ENCODE assay signal across 8 cellular contexts in the genomic region with DNA sequence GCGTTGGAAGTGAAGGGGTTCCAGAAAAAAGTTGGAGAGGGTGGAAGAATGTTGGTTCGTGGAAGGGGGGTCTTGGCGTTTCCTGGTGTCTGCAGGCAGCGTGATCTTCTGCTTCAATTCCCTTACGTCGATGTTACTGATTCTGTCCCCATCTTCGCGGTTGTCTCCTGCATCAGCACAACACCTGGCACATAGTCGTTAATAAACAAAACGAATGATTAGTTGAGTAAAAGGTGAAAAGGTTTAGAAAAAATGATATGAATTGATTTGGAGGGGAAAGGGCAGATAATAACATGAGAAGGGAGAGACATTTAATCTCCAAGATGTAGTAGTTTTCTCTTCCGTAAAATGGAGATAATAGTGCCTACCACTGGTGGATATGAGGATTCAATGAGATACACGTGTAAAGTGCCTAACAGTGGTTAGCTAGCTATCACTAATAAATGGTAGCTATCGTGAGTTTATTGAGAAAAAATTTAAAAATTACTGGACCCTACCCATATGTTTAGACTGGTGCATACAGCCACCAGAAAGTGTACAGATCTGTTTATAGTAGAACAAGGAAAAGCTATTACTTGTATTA. TPM values are rescaled to one million over a fixed set of nuclear protein-coding genes. Genes with fewer than 3 reads are reported as not detected.
DNase-seq lines count a peak whose midpoint lies in the region; ATAC-seq and TF ChIP-seq lines count a peak whose summit lies in the region.

No MANE protein-coding gene starts in this region.

- 93% methylated on average over 1 of the region's 13 CpGs for WGBS in iPS DF 6.9 (ENCODE audit: insufficient coverage, insufficient read length)

- no peaks in the 10 kb centered on the region for H3K27me3 Mint-ChIP-seq in activated T-helper 2 cell treated with anti-CD3 and anti-CD28 coated beads, Interferon-gamma antibody, Interleukin-2, Interleukin-4, amounts not matched to agents 10 μg/mL and 5 μg/mL and 100 μg/mL, durations not matched to agents 14 hours and 24 hours and 36 hours (ENCODE audit: low read depth)

- H3K27ac Mint-ChIP-seq in activated T-helper 2 cell treated with anti-CD3 and anti-CD28 coated beads, Interferon-gamma antibody, Interleukin-2, Interleukin-4, amounts not matched to agents 10 μg/mL and 5 μg/mL and 100 μg/mL, durations not matched to agents 14 hours and 24 hours and 36 hours = no peak overlapping the region
- H3K27ac Mint-ChIP-seq in stimulated activated effector memory CD8-positive, alpha-beta T cell treated with anti-CD3 and anti-CD28 coated beads, Interleukin-12 subunit alpha, Interleukin-12 subunit beta, amount 100 ng/mL, for 72 hours = no peak overlapping the region

- H3K9me3 ChIP-seq in iPS DF 6.9 (ENCODE audit: control insufficient read depth, insufficient read depth, low read length) = no peaks in the 10 kb centered on the region

- peak overlapping the region; percentile 98 for H3K4me3 ChIP-seq in iPS DF 6.9 (ENCODE audit: low read length)

- no peak overlapping the region for H3K4me3 Mint-ChIP-seq in activated T-helper 2 cell treated with anti-CD3 and anti-CD28 coated beads, Interferon-gamma antibody, Interleukin-2, Interleukin-4, amounts not matched to agents 10 μg/mL and 5 μg/mL and 100 μg/mL, durations not matched to agents 14 hours and 24 hours and 36 hours (ENCODE audit: low read depth)
- no peak overlapping the region for H3K4me3 Mint-ChIP-seq in stimulated activated effector memory CD8-positive, alpha-beta T cell treated with anti-CD3 and anti-CD28 coated beads, Interleukin-12 subunit alpha, Interleukin-12 subunit beta, amount 100 ng/mL, for 72 hours

- TF ChIP-seq CTCF in GM13977 (IDR thresholded peaks at IDR 0.05; ENCODE audit: extremely low read depth, insufficient read depth, missing control alignments) (no peak), omental fat pad (IDR thresholded peaks at IDR 0.05) (no peak)

- ATAC-seq in stimulated activated effector memory CD8-positive, alpha-beta T cell treated with anti-CD3 and anti-CD28 coated beads, Interleukin-12 subunit alpha, Interleukin-12 subunit beta, amount 100 ng/mL, for 72 hours = peak; percentile 17
- ATAC-seq in omental fat pad (ENCODE audit: low FRiP score) (no peak), GM18870 (IDR thresholded peaks at IDR 0.05; ENCODE audit: unreplicated experiment) (no peak)

- intact Hi-C loops in activated T-helper 2 cell treated with anti-CD3 and anti-CD28 coated beads, Interferon-gamma antibody, Interleukin-2, Interleukin-4, amounts not matched to agents 10 μg/mL and 5 μg/mL and 100 μg/mL, durations not matched to agents 14 hours and 24 hours and 36 hours (cut with micrococcal nuclease) = loop anchor here (1.0 to 5.0 kb wide), 2 partner anchors 76 to 136 kb away; partner anchors contain the start of gene CCNO

- no peaks in the 10 kb centered on the region; the same call in 1 of the 2 replicates for H3K36me3 ChIP-seq in iPS DF 6.9 (ENCODE audit: control insufficient read depth, insufficient read depth, low read length)

- H3K27me3 ChIP-seq in iPS DF 6.9 (ENCODE audit: control insufficient read depth, insufficient read depth, low read length) = no peaks in the 10 kb centered on the region; the same call in 1 of the 2 replicates

- H3K4me1 Mint-ChIP-seq in activated T-helper 2 cell treated with anti-CD3 and anti-CD28 coated beads, Interferon-gamma antibody, Interleukin-2, Interleukin-4, amounts not matched to agents 10 μg/mL and 5 μg/mL and 100 μg/mL, durations not matched to agents 14 hours and 24 hours and 36 hours (ENCODE audit: low read depth) = peaks cover 20% of the 10 kb centered on the region
- H3K4me1 Mint-ChIP-seq in stimulated activated effector memory CD8-positive, alpha-beta T cell treated with anti-CD3 and anti-CD28 coated beads, Interleukin-12 subunit alpha, Interleukin-12 subunit beta, amount 100 ng/mL, for 72 hours = peaks cover 22% of the 10 kb centered on the region

- H3K27ac ChIP-seq in iPS DF 6.9 (ENCODE audit: low read length) = no peak overlapping the region

- in situ Hi-C loops in GM13977 (cut with MboI; ENCODE audit: low pct_unique_long_range_greater_than_20kb, low sequenced_read_pairs, unreplicated experiment) = no loop called here

- H3K4me1 ChIP-seq in iPS DF 6.9 (ENCODE audit: control insufficient read depth, insufficient read depth, low read length) = no peaks in the 10 kb centered on the region

- peaks cover 4% of the 10 kb centered on the region for H3K9me3 Mint-ChIP-seq in activated T-helper 2 cell treated with anti-CD3 and anti-CD28 coated beads, Interferon-gamma antibody, Interleukin-2, Interleukin-4, amounts not matched to agents 10 μg/mL and 5 μg/mL and 100 μg/mL, durations not matched to agents 14 hours and 24 hours and 36 hours
- H3K9me3 Mint-ChIP-seq in stimulated activated effector memory CD8-positive, alpha-beta T cell treated with anti-CD3 and anti-CD28 coated beads, Interleukin-12 subunit alpha, Interleukin-12 subunit beta, amount 100 ng/mL, for 72 hours = no peaks in the 10 kb centered on the region

- DNase-seq in Ammon's horn (ENCODE audit: low spot score) = peak; percentile 28
- DNase-seq in GM13977 (ENCODE audit: low spot score) = peak; percentile 42
- peak; percentile 23 for DNase-seq in LHCN-M2 (ENCODE audit: low read depth)
- DNase-seq in activated T-helper 2 cell treated with anti-CD3 and anti-CD28 coated beads, Interferon-gamma antibody, Interleukin-2, Interleukin-4, amounts not matched to agents 10 μg/mL and 5 μg/mL and 100 μg/mL, durations not matched to agents 14 hours and 24 hours and 36 hours (ENCODE audit: low spot score) = peak; percentile 17
- DNase-seq in iPS DF 6.9 (ENCODE audit: low read depth, low spot score) = no peak
- no peak for DNase-seq in stimulated activated effector memory CD8-positive, alpha-beta T cell treated with anti-CD3 and anti-CD28 coated beads, Interleukin-12 subunit alpha, Interleukin-12 subunit beta, amount 100 ng/mL, for 72 hours (ENCODE audit: low spot score in 2 of 2)
- DNase-seq in omental fat pad (ENCODE audit: low spot score) = no peak

- H3K36me3 Mint-ChIP-seq in activated T-helper 2 cell treated with anti-CD3 and anti-CD28 coated beads, Interferon-gamma antibody, Interleukin-2, Interleukin-4, amounts not matched to agents 10 μg/mL and 5 μg/mL and 100 μg/mL, durations not matched to agents 14 hours and 24 hours and 36 hours (ENCODE audit: low read depth) = peaks cover 26% of the 10 kb centered on the region
- H3K36me3 Mint-ChIP-seq in stimulated activated effector memory CD8-positive, alpha-beta T cell treated with anti-CD3 and anti-CD28 coated beads, Interleukin-12 subunit alpha, Interleukin-12 subunit beta, amount 100 ng/mL, for 72 hours = peaks cover 10% of the 10 kb centered on the region

RNA-seq across cellular contexts. Expression of gene MTREX, which starts 0.6 kb away (rescaled TPM):
- 110 and 115 TPM in 2 replicates for total RNA-seq in LHCN-M2 (2014; rRNA removed)
- 19.8 TPM for polyA plus RNA-seq in LHCN-M2 (2012)
- 110 and 123 TPM in 2 replicates for total RNA-seq in activated T-helper 2 cell treated with anti-CD3 and anti-CD28 coated beads, Interferon-gamma antibody, Interleukin-2, Interleukin-4, amounts not matched to agents 10 μg/mL and 5 μg/mL and 100 μg/mL, durations not matched to agents 14 hours and 24 hours and 36 hours
- 100 to 1,000 TPM in 1 of 4 donors, 10 to 100 TPM in 3; 82.5 to 102 (median 86.1) TPM for total RNA-seq in omental fat pad

RNA-seq across cellular contexts. Expression of gene DHX29, which starts 0.9 kb away (rescaled TPM):
- total RNA-seq in LHCN-M2 (2014; rRNA removed) (37.8 and 40.3 TPM in 2 replicates), omental fat pad (10 to 100 TPM; 23.0 to 29.2 (median 25.7) TPM)
- 9.7 TPM for polyA plus RNA-seq in LHCN-M2 (2012)
- 17.6 and 20.0 TPM in 2 replicates for total RNA-seq in activated T-helper 2 cell treated with anti-CD3 and anti-CD28 coated beads, Interferon-gamma antibody, Interleukin-2, Interleukin-4, amounts not matched to agents 10 μg/mL and 5 μg/mL and 100 μg/mL, durations not matched to agents 14 hours and 24 hours and 36 hours

Comparison
In these comparisons a context has a peak if more than half of its experiments do, and no peak if none do; other contexts are left out.
1. DNase-seq: peak in Ammon's horn (single experiment), GM13977 (single experiment), LHCN-M2 (single experiment) and activated T-helper 2 cell treated with anti-CD3 and anti-CD28 coated beads, Interferon-gamma antibody, Interleukin-2, Interleukin-4, amounts not matched to agents 10 μg/mL and 5 μg/mL and 100 μg/mL, durations not matched to agents 14 hours and 24 hours and 36 hours (single experiment); none in iPS DF 6.9 (single experiment), stimulated activated effector memory CD8-positive, alpha-beta T cell treated with anti-CD3 and anti-CD28 coated beads, Interleukin-12 subunit alpha, Interleukin-12 subunit beta, amount 100 ng/mL, for 72 hours (0 of 2) and omental fat pad (single experiment).